24 cellular contexts compared by ENCODE assay signal in genomic region chr1:171429137-171429536, GRCh38.
"Had no signal": no experiment of that assay in that cellular context is flagged by ENCODE, and none has a peak within 500 bp of the region (broad histone marks: within the 10 kb centered on the region; RNA-seq: fewer than 3 reads in every experiment).

No MANE protein-coding gene starts in this region.

- ATAC-seq: activated CD8-positive, alpha-beta memory T cell treated with anti-CD3 and anti-CD28 coated beads, Interleukin-2, amount 10 ng/mL, durations not matched to agents 7 days and 5 days; WTC11 had no signal

- DNase-seq: activated CD4-positive, alpha-beta T cell treated with anti-CD3 and anti-CD28 coated beads for 48 hours; activated CD4-positive, alpha-beta T cell treated with anti-CD3 and anti-CD28 coated beads, Interleukin-2, amount 50 U/mL, for 4 hours; activated CD4-positive, CD25-positive, alpha-beta regulatory T cell treated with anti-CD3 and anti-CD28 coated beads, Interleukin-2, amount 50 U/mL, for 72 hours; activated CD8-positive, alpha-beta memory T cell treated with anti-CD3 and anti-CD28 coated beads, Interleukin-2, amount 10 ng/mL, durations not matched to agents 7 days and 5 days; activated effector memory CD4-positive, alpha-beta T cell treated with Interleukin-2 at 50 U/mL for 16 hours; activated naive CD4-positive, alpha-beta T cell; activated T-cell treated with anti-CD3 and anti-CD28 coated beads, Interleukin-2, amount 50 U/mL, for 24 hours; aorta; caudate nucleus; KBM-7; NCI-H1092 treated with DMSO at 0.1 percent for 48 hours; NCI-H1436; NCI-H1694 treated with DMSO at 0.1 percent for 48 hours; NCI-H2029 treated with DMSO at 0.1 percent for 48 hours; NCI-H510A treated with DMSO at 0.1 percent for 48 hours; NCI-H69; Peyer's patch; SHP77 treated with DMSO at 0.1 percent for 48 hours had no signal

- H3K36me3 Mint-ChIP-seq: activated CD8-positive, alpha-beta memory T cell treated with anti-CD3 and anti-CD28 coated beads, Interleukin-2, amount 10 ng/mL, durations not matched to agents 7 days and 5 days; activated naive CD4-positive, alpha-beta T cell treated with anti-CD3 and anti-CD28 coated beads, Interleukin-2, amount 50 U/mL, for 24 hours had no signal

- H3K4me3 ChIP-seq: breast epithelium, Peyer's patch, SK-N-MC had no signal

- H3K27me3 ChIP-seq: breast epithelium, Peyer's patch had no signal

- H3K27ac ChIP-seq: breast epithelium, Peyer's patch, SK-N-MC had no signal

- H3K27me3 Mint-ChIP-seq: activated naive CD4-positive, alpha-beta T cell treated with anti-CD3 and anti-CD28 coated beads, Interleukin-2, amount 50 U/mL, for 24 hours; activated T-cell treated with anti-CD3 and anti-CD28 coated beads, Interleukin-2, amount 50 U/mL, for 24 hours had no signal

- H3K4me1 ChIP-seq: breast epithelium, Peyer's patch had no signal

- H3K9me3 ChIP-seq: breast epithelium, Peyer's patch had no signal

- H3K9me3 Mint-ChIP-seq: activated naive CD4-positive, alpha-beta T cell treated with anti-CD3 and anti-CD28 coated beads, Interleukin-2, amount 50 U/mL, for 24 hours; activated T-helper 1 cell treated with anti-CD3 and anti-CD28 coated beads, Interleukin-12 subunit alpha, Interleukin-12 subunit beta, Interleukin-2, Interleukin-4 antibody, amounts not matched to agents 30 ng/mL and 10 ng/mL and 1 ng/mL, durations not matched to agents 14 hours and 24 hours and 36 hours had no signal

- H3K4me3 Mint-ChIP-seq: activated CD8-positive, alpha-beta memory T cell treated with anti-CD3 and anti-CD28 coated beads, Interleukin-2, amount 10 ng/mL, durations not matched to agents 7 days and 5 days; activated naive CD4-positive, alpha-beta T cell treated with anti-CD3 and anti-CD28 coated beads, Interleukin-2, amount 50 U/mL, for 24 hours; activated T-cell treated with anti-CD3 and anti-CD28 coated beads, Interleukin-2, amount 50 U/mL, for 24 hours; activated T-helper 1 cell treated with anti-CD3 and anti-CD28 coated beads, Interleukin-12 subunit alpha, Interleukin-12 subunit beta, Interleukin-2, Interleukin-4 antibody, amounts not matched to agents 30 ng/mL and 10 ng/mL and 1 ng/mL, durations not matched to agents 14 hours and 24 hours and 36 hours; T-helper 1 cell treated with Interleukin-12 subunit alpha and Interleukin-12 subunit beta and Interleukin-4 antibody, amounts not matched to agents 30 μg/mL and 1 μg/mL, for 36 hours; WTC11 had no signal

- H3K27ac Mint-ChIP-seq: activated CD8-positive, alpha-beta memory T cell treated with anti-CD3 and anti-CD28 coated beads, Interleukin-2, amount 10 ng/mL, durations not matched to agents 7 days and 5 days; activated naive CD4-positive, alpha-beta T cell treated with anti-CD3 and anti-CD28 coated beads, Interleukin-2, amount 50 U/mL, for 24 hours; activated T-cell treated with anti-CD3 and anti-CD28 coated beads, Interleukin-2, amount 50 U/mL, for 24 hours; activated T-helper 1 cell treated with anti-CD3 and anti-CD28 coated beads, Interleukin-12 subunit alpha, Interleukin-12 subunit beta, Interleukin-2, Interleukin-4 antibody, amounts not matched to agents 30 ng/mL and 10 ng/mL and 1 ng/mL, durations not matched to agents 14 hours and 24 hours and 36 hours; T-helper 1 cell treated with Interleukin-12 subunit alpha and Interleukin-12 subunit beta and Interleukin-4 antibody, amounts not matched to agents 30 μg/mL and 1 μg/mL, for 36 hours had no signal

- H3K36me3 ChIP-seq: breast epithelium, Peyer's patch had no signal
